1 cellular context compared by ENCODE assay signal in the genomic region with DNA sequence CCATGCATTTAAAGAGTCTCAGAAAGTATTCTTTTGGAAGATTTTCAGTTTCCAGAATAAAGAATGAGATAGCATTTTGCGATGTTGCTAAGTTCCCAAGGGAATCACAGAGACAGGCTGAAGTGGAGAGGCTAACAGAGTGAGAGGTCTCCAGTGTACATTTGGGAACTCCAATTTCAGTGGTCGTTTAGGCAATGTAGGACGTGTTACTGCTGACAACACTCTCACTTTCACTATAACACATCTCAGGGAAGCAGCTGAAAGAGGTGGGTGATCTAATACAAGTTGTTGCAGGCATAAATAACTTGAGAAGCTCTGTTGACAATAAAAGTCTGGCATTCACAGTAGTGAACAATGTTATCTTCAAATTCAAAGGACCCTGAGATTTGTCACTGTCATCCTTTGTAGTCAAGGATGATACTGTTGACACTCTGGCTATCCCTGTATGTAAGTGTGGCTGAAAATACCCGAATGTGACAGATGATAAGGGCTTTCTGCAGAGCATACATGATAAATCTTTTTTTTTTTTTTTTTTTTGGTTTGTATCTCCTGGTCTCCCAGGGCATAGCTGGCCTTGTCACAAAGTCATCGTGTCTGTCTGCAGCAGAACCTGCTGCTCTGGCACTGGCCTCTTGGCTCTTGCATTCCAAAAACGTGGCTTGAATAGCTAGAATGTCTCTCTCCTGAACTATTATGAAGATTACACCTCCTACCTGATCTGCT.
TF ChIP-seq lines count a peak whose summit lies in the region.

No MANE protein-coding gene starts in this region.

TF ChIP-seq in SK-N-SH, 30 proteins besides CTCF, POLR2A, EP300 and RAD21 (continued from another document):
- TF ChIP-seq, protein P1, sequence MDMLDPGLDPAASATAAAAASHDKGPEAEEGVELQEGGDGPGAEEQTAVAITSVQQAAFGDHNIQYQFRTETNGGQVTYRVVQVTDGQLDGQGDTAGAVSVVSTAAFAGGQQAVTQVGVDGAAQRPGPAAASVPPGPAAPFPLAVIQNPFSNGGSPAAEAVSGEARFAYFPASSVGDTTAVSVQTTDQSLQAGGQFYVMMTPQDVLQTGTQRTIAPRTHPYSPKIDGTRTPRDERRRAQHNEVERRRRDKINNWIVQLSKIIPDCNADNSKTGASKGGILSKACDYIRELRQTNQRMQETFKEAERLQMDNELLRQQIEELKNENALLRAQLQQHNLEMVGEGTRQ (IDR thresholded peaks at IDR 0.05; ENCODE audit: borderline replicate concordance, low read depth, low read length) = no peak
- no peak for TF ChIP-seq JUND (IDR thresholded peaks at IDR 0.05)
- TF ChIP-seq NRF1 (IDR thresholded peaks at IDR 0.05; ENCODE audit: low read depth, low read length) = no peak
- TF ChIP-seq, protein P2, sequence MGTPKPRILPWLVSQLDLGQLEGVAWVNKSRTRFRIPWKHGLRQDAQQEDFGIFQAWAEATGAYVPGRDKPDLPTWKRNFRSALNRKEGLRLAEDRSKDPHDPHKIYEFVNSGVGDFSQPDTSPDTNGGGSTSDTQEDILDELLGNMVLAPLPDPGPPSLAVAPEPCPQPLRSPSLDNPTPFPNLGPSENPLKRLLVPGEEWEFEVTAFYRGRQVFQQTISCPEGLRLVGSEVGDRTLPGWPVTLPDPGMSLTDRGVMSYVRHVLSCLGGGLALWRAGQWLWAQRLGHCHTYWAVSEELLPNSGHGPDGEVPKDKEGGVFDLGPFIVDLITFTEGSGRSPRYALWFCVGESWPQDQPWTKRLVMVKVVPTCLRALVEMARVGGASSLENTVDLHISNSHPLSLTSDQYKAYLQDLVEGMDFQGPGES (IDR thresholded peaks at IDR 0.05; ENCODE audit: low read depth, low read length) = no peak
- TF ChIP-seq SIN3A (IDR thresholded peaks at IDR 0.05; ENCODE audit: borderline replicate concordance, low read depth, low read length) = no peak
- TF ChIP-seq YY1 (IDR thresholded peaks at IDR 0.05; ENCODE audit: low read depth) = no peak
- no peak for TF ChIP-seq EZH2phosphoT487 (IDR thresholded peaks at IDR 0.05; ENCODE audit: borderline replicate concordance, low read depth)
- peak; percentile 15; the same call in 1 of the 2 replicates for TF ChIP-seq RCOR1 (IDR thresholded peaks at IDR 0.05; ENCODE audit: low read length)
- TF ChIP-seq, protein P3, sequence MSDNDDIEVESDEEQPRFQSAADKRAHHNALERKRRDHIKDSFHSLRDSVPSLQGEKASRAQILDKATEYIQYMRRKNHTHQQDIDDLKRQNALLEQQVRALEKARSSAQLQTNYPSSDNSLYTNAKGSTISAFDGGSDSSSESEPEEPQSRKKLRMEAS (IDR thresholded peaks at IDR 0.05; ENCODE audit: low read depth) = no peak
- TF ChIP-seq, protein P4, sequence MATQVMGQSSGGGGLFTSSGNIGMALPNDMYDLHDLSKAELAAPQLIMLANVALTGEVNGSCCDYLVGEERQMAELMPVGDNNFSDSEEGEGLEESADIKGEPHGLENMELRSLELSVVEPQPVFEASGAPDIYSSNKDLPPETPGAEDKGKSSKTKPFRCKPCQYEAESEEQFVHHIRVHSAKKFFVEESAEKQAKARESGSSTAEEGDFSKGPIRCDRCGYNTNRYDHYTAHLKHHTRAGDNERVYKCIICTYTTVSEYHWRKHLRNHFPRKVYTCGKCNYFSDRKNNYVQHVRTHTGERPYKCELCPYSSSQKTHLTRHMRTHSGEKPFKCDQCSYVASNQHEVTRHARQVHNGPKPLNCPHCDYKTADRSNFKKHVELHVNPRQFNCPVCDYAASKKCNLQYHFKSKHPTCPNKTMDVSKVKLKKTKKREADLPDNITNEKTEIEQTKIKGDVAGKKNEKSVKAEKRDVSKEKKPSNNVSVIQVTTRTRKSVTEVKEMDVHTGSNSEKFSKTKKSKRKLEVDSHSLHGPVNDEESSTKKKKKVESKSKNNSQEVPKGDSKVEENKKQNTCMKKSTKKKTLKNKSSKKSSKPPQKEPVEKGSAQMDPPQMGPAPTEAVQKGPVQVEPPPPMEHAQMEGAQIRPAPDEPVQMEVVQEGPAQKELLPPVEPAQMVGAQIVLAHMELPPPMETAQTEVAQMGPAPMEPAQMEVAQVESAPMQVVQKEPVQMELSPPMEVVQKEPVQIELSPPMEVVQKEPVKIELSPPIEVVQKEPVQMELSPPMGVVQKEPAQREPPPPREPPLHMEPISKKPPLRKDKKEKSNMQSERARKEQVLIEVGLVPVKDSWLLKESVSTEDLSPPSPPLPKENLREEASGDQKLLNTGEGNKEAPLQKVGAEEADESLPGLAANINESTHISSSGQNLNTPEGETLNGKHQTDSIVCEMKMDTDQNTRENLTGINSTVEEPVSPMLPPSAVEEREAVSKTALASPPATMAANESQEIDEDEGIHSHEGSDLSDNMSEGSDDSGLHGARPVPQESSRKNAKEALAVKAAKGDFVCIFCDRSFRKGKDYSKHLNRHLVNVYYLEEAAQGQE (IDR thresholded peaks at IDR 0.05; ENCODE audit: low read depth, low read length) = no peak
- no peak for TF ChIP-seq TCF12 (IDR thresholded peaks at IDR 0.05)
- no peak for TF ChIP-seq ELF1 (IDR thresholded peaks at IDR 0.05)
- no peak for TF ChIP-seq FOSL2 (IDR thresholded peaks at IDR 0.05; ENCODE audit: borderline replicate concordance, low read depth)
- TF ChIP-seq, protein P5, sequence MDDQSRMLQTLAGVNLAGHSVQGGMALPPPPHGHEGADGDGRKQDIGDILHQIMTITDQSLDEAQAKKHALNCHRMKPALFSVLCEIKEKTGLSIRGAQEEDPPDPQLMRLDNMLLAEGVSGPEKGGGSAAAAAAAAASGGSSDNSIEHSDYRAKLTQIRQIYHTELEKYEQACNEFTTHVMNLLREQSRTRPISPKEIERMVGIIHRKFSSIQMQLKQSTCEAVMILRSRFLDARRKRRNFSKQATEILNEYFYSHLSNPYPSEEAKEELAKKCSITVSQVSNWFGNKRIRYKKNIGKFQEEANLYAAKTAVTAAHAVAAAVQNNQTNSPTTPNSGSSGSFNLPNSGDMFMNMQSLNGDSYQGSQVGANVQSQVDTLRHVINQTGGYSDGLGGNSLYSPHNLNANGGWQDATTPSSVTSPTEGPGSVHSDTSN (IDR thresholded peaks at IDR 0.05) = 0 out of 2 replicates have a peak, but pooled peaks have one; percentile 22
- TF ChIP-seq MXI1 (IDR thresholded peaks at IDR 0.05; ENCODE audit: low read depth, low read length) = peak; percentile 60; the same call in 1 of the 2 replicates
TF ChIP-seq in SK-N-SH: peak in this region for 5.
